In the genomic region with DNA sequence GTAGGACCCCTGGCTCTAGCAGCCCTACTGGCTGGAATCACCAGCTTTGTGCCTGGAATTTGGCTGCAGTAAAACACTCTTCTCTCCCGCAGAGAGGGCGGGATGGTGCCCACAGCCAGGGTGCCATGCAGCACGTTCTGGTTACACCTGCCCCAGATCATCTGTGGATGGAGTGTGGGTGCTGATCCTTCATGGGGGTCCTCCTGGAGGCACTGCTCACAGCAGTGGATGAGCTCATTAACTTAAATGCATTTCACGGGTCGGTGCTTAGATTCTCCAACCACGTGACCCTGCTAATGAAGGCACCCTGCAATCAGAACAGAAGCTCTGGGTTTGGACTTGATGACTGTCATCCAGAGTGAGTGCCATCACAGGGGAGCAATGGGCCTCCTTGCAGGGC, we compare ENCODE assay signal across 32 cellular contexts.
"Had no signal": no experiment of that assay in that cellular context is flagged by ENCODE, and none has a peak within 500 bp of the region (broad histone marks: within the 10 kb centered on the region; RNA-seq: fewer than 3 reads in every experiment).

No MANE protein-coding gene starts in this region.

- DNase-seq: activated CD4-positive, alpha-beta memory T cell treated with anti-CD3 and anti-CD28 coated beads, Interleukin-2, amount 10 ng/mL, durations not matched to agents 7 days and 5 days; activated CD4-positive, alpha-beta T cell treated with anti-CD3 and anti-CD28 coated beads for 1 hour; activated CD4-positive, alpha-beta T cell treated with anti-CD3 and anti-CD28 coated beads for 48 hours; activated CD4-positive, CD25-positive, alpha-beta regulatory T cell; activated CD8-positive, alpha-beta memory T cell treated with anti-CD3 and anti-CD28 coated beads for 24 hours; activated CD8-positive, alpha-beta memory T cell treated with anti-CD3 and anti-CD28 coated beads, Interleukin-2, amount 10 ng/mL, durations not matched to agents 7 days and 5 days; activated CD8-positive, alpha-beta memory T cell treated with anti-CD3 and anti-CD28 coated beads, Interleukin-2, amount 50 U/mL, for 48 hours; activated effector memory CD4-positive, alpha-beta T cell treated with anti-CD3 and anti-CD28 coated beads, Interleukin-2, amount 50 U/mL, for 16 hours; activated naive CD4-positive, alpha-beta T cell; activated naive CD8-positive, alpha-beta T cell treated with anti-CD3 and anti-CD28 coated beads, Interleukin-2, amount 10 ng/mL, durations not matched to agents 7 days and 5 days; activated T-cell treated with anti-CD3 and anti-CD28 coated beads, Interleukin-2, amount 50 U/mL, for 48 hours; Kasumi-1; MG63; NCI-H1092; NCI-H1436 treated with DMSO at 0.1 percent for 48 hours; NCI-H1694 treated with DMSO at 0.1 percent for 48 hours; NCI-H2029 treated with DMSO at 0.1 percent for 48 hours; NCI-H2107; NCI-H2227 treated with DMSO at 0.1 percent for 48 hours; NCI-H510A treated with DMSO at 0.1 percent for 48 hours; NCI-H526 treated with DMSO at 0.1 percent for 48 hours; NCI-H774; SHP77; SJCRH30; T1000 had no signal

- H3K27me3 ChIP-seq: ascending aorta, breast epithelium, MG63, SJCRH30 had no signal

- H3K9me3 Mint-ChIP-seq: activated naive CD4-positive, alpha-beta T cell treated with anti-CD3 and anti-CD28 coated beads, Interleukin-2, amount 50 U/mL, for 24 hours; activated T-helper 17 cell treated with anti-CD3 and anti-CD28 coated beads, Interleukin-2, amount 50 U/mL, for 72 hours had no signal

- H3K4me1 ChIP-seq: ascending aorta, breast epithelium had no signal

- H3K4me3 Mint-ChIP-seq: activated CD4-positive, alpha-beta memory T cell treated with anti-CD3 and anti-CD28 coated beads, Interleukin-2, amount 10 ng/mL, durations not matched to agents 7 days and 5 days; activated CD8-positive, alpha-beta memory T cell treated with anti-CD3 and anti-CD28 coated beads, Interleukin-2, amount 10 ng/mL, durations not matched to agents 7 days and 5 days; activated naive CD4-positive, alpha-beta T cell treated with anti-CD3 and anti-CD28 coated beads, Interleukin-2, amount 50 U/mL, for 24 hours; activated naive CD8-positive, alpha-beta T cell treated with anti-CD3 and anti-CD28 coated beads, Interleukin-2, amount 10 ng/mL, durations not matched to agents 7 days and 5 days; activated T-helper 17 cell treated with anti-CD3 and anti-CD28 coated beads, Interleukin-2, amount 50 U/mL, for 72 hours had no signal

- ATAC-seq: activated CD8-positive, alpha-beta memory T cell treated with anti-CD3 and anti-CD28 coated beads, Interleukin-2, amount 10 ng/mL, durations not matched to agents 7 days and 5 days; activated T-helper 17 cell treated with anti-CD3 and anti-CD28 coated beads, Interleukin-2, amount 50 U/mL, for 72 hours; Panc1 had no signal

- H3K9me3 ChIP-seq: ascending aorta, breast epithelium, MG63, SJCRH30 had no signal

- H3K36me3 Mint-ChIP-seq: activated CD8-positive, alpha-beta memory T cell treated with anti-CD3 and anti-CD28 coated beads, Interleukin-2, amount 10 ng/mL, durations not matched to agents 7 days and 5 days; activated naive CD4-positive, alpha-beta T cell treated with anti-CD3 and anti-CD28 coated beads, Interleukin-2, amount 50 U/mL, for 24 hours; activated naive CD8-positive, alpha-beta T cell treated with anti-CD3 and anti-CD28 coated beads, Interleukin-2, amount 10 ng/mL, durations not matched to agents 7 days and 5 days had no signal

- H3K36me3 ChIP-seq: ascending aorta, breast epithelium, MG63, SJCRH30, WERI-Rb-1 had no signal

- H3K27ac ChIP-seq: ascending aorta, breast epithelium, SJCRH30, SK-N-MC had no signal

- H3K27ac Mint-ChIP-seq: activated CD4-positive, alpha-beta memory T cell treated with anti-CD3 and anti-CD28 coated beads, Interleukin-2, amount 10 ng/mL, durations not matched to agents 7 days and 5 days; activated CD8-positive, alpha-beta memory T cell treated with anti-CD3 and anti-CD28 coated beads, Interleukin-2, amount 10 ng/mL, durations not matched to agents 7 days and 5 days; activated naive CD4-positive, alpha-beta T cell treated with anti-CD3 and anti-CD28 coated beads, Interleukin-2, amount 50 U/mL, for 24 hours; activated naive CD8-positive, alpha-beta T cell treated with anti-CD3 and anti-CD28 coated beads, Interleukin-2, amount 10 ng/mL, durations not matched to agents 7 days and 5 days; activated T-helper 17 cell treated with anti-CD3 and anti-CD28 coated beads, Interleukin-2, amount 50 U/mL, for 72 hours had no signal

- H3K4me1 Mint-ChIP-seq: activated CD4-positive, alpha-beta memory T cell treated with anti-CD3 and anti-CD28 coated beads, Interleukin-2, amount 10 ng/mL, durations not matched to agents 7 days and 5 days; activated CD8-positive, alpha-beta memory T cell treated with anti-CD3 and anti-CD28 coated beads, Interleukin-2, amount 10 ng/mL, durations not matched to agents 7 days and 5 days; activated naive CD4-positive, alpha-beta T cell treated with anti-CD3 and anti-CD28 coated beads, Interleukin-2, amount 50 U/mL, for 24 hours; activated T-helper 17 cell treated with anti-CD3 and anti-CD28 coated beads, Interleukin-2, amount 50 U/mL, for 72 hours had no signal

- H3K4me3 ChIP-seq: ascending aorta, breast epithelium, MG63, SJCRH30, SK-N-MC had no signal
